In the genomic region with DNA sequence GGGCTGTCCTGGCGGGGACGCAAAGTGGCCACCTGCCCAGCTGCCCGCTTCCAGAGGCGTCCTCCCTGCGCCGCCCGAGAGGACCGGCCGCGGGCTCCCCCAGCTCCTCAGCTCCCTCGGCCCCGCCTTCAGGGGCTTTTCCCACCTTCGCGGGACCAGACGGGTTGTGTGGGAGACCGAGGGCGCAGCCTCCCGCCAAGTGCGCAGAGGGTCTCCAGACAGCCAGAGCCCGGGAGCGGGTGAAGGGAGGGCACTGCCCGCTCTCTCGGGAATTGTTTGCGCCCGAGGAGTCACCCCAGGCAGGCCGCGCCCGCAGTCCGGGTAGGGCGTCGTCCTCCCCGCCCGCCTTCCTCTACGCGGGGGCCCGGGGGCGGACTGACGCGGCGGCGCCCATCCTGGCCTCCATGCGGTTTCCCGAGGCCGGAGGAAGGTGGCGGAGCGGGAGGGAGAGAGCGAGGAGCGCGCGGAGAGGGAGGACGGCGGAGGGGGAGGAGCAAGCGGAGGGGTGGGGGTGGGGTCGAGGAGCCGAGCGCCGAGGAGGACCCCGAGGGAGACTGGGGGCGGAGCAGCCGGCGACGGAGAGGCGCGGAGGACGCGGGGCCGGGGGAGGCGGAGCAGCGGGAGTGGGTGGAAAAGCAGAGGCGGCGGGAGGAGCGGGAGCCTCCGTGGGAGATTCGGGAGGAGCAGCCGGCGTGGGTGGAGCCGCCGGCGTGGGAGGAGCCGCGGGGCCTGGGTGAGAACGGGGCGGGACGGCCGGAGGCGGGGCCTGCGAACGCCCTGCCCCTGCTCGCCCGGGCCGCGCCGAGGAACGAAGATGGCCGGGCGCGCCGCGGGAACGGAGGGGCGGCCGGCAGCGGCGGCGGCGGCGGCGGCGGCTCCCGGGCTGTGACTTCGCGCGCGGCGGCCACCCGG, we compare ENCODE assay signal across 8 cellular contexts. TPM values are rescaled to one million over a fixed set of nuclear protein-coding genes. Genes with fewer than 3 reads are reported as not detected.
DNase-seq lines count a peak whose midpoint lies in the region; ATAC-seq, FAIRE-seq and TF ChIP-seq lines count a peak whose summit lies in the region.

No MANE protein-coding gene starts in this region.

- no peaks in the 10 kb centered on the region for H3K9me3 Mint-ChIP-seq in CD8-positive, alpha-beta memory T cell
- no peaks in the 10 kb centered on the region for H3K9me3 Mint-ChIP-seq in natural killer cell treated with Interleukin-12 subunit alpha and Interleukin-12 subunit beta and Interleukin-15 and Interleukin-18, amount 100 ng/mL, for 72 hours
- H3K9me3 Mint-ChIP-seq in stimulated activated naive B cell treated with anti-CD40 and anti-IgM and Interleukin-4, amounts not matched to agents 10 μg/mL and 1 μg/mL and 100 μg/mL, for 72 hours = no peaks in the 10 kb centered on the region

- H3K4me3 Mint-ChIP-seq in CD8-positive, alpha-beta memory T cell = peak overlapping the region; percentile 24 to 88 (median 72)
- peak overlapping the region; percentile 47 for H3K4me3 Mint-ChIP-seq in natural killer cell treated with Interleukin-12 subunit alpha and Interleukin-12 subunit beta and Interleukin-15 and Interleukin-18, amount 100 ng/mL, for 72 hours
- H3K4me3 Mint-ChIP-seq in stimulated activated naive B cell treated with anti-CD40 and anti-IgM and Interleukin-4, amounts not matched to agents 10 μg/mL and 1 μg/mL and 100 μg/mL, for 72 hours = peak overlapping the region; percentile 78 to 81

- TF ChIP-seq CTCF in GM20000 (IDR thresholded peaks at IDR 0.05; ENCODE audit: extremely low read depth, missing control alignments) (no peak), fibroblast of pulmonary artery (IDR thresholded peaks at IDR 0.05; ENCODE audit: low read length, missing control alignments) (no peak)

- peaks cover 22 to 45% (median 35%) of the 10 kb centered on the region in 3 donors for H3K4me1 Mint-ChIP-seq in CD8-positive, alpha-beta memory T cell
- H3K4me1 Mint-ChIP-seq in natural killer cell treated with Interleukin-12 subunit alpha and Interleukin-12 subunit beta and Interleukin-15 and Interleukin-18, amount 100 ng/mL, for 72 hours (ENCODE audit: low read depth in 2 of 2) = peaks cover 30% of the 10 kb centered on the region in 2 donors
- peaks cover 28 to 52% of the 10 kb centered on the region in 2 donors for H3K4me1 Mint-ChIP-seq in stimulated activated naive B cell treated with anti-CD40 and anti-IgM and Interleukin-4, amounts not matched to agents 10 μg/mL and 1 μg/mL and 100 μg/mL, for 72 hours

- no peaks in the 10 kb centered on the region for H3K36me3 ChIP-seq in CD8-positive, alpha-beta memory T cell (ENCODE audit: insufficient read depth, low read length)

- no peak overlapping the region for H3K27ac ChIP-seq in CD8-positive, alpha-beta memory T cell (ENCODE audit: low read depth, low read length)

- peak; percentile 71 to 79 (median 76) for DNase-seq in CD8-positive, alpha-beta memory T cell
- DNase-seq in GM20000 (ENCODE audit: low spot score) (peak; percentile 92), HT1080 (ENCODE audit: low read depth) (peak; percentile 84), RCC 7860 (ENCODE audit: low spot score) (peak; percentile 74), fibroblast of pulmonary artery (ENCODE audit: low read depth) (peak; percentile 92)
- DNase-seq in activated T-helper 9 cell treated with anti-CD3 and anti-CD28 coated beads, Interleukin-2, amount 50 U/mL, for 16 hours (ENCODE audit: low read depth) = peak; percentile 69
- peak; percentile 85 for DNase-seq in natural killer cell treated with Interleukin-12 subunit alpha and Interleukin-12 subunit beta and Interleukin-15 and Interleukin-18, amount 100 ng/mL, for 72 hours (ENCODE audit: low spot score)
- peak; percentile 72 for DNase-seq in stimulated activated naive B cell treated with anti-CD40 and anti-IgM and Interleukin-4, amounts not matched to agents 10 μg/mL and 1 μg/mL and 100 μg/mL, for 72 hours

- peak overlapping the region; percentile 28 for H3K4me3 ChIP-seq in CD8-positive, alpha-beta memory T cell (ENCODE audit: low read length)
- peak overlapping the region; percentile 54 for H3K4me3 ChIP-seq in fibroblast of pulmonary artery (replicated peaks; ENCODE audit: low read depth, low read length)

- no peaks in the 10 kb centered on the region for H3K27me3 ChIP-seq in CD8-positive, alpha-beta memory T cell (ENCODE audit: insufficient read depth, low read length, poor library complexity, severe bottlenecking)

- H3K36me3 Mint-ChIP-seq in CD8-positive, alpha-beta memory T cell = peaks cover 0 to 1% (median 0%) of the 10 kb centered on the region in 3 donors
- peaks cover 4% of the 10 kb centered on the region for H3K36me3 Mint-ChIP-seq in natural killer cell treated with Interleukin-12 subunit alpha and Interleukin-12 subunit beta and Interleukin-15 and Interleukin-18, amount 100 ng/mL, for 72 hours
- peaks cover 12 to 14% of the 10 kb centered on the region in 2 donors for H3K36me3 Mint-ChIP-seq in stimulated activated naive B cell treated with anti-CD40 and anti-IgM and Interleukin-4, amounts not matched to agents 10 μg/mL and 1 μg/mL and 100 μg/mL, for 72 hours

- H3K27ac Mint-ChIP-seq in CD8-positive, alpha-beta memory T cell = peak overlapping the region in 2 of 8 donors; percentile 17 to 45
- H3K27ac Mint-ChIP-seq in natural killer cell treated with Interleukin-12 subunit alpha and Interleukin-12 subunit beta and Interleukin-15 and Interleukin-18, amount 100 ng/mL, for 72 hours = no peak overlapping the region
- H3K27ac Mint-ChIP-seq in stimulated activated naive B cell treated with anti-CD40 and anti-IgM and Interleukin-4, amounts not matched to agents 10 μg/mL and 1 μg/mL and 100 μg/mL, for 72 hours = peak overlapping the region; percentile 89

- POLR2A ChIA-PET in CD8-positive, alpha-beta memory T cell (lab: Charles Lee) = interaction anchor here (1.0 to 1.5 kb wide), 2 partner anchors 96 kb away, joined by 3 to 5 read pairs; no protein-coding TSS in a partner anchor

- ATAC-seq in natural killer cell treated with Interleukin-12 subunit alpha and Interleukin-12 subunit beta and Interleukin-15 and Interleukin-18, amount 100 ng/mL, for 72 hours = peak; percentile 93 to 95
- ATAC-seq in stimulated activated naive B cell treated with anti-CD40 and anti-IgM and Interleukin-4, amounts not matched to agents 10 μg/mL and 1 μg/mL and 100 μg/mL, for 72 hours (replicated peaks) = peak; percentile 76 to 77

- H3K9me3 ChIP-seq in CD8-positive, alpha-beta memory T cell (ENCODE audit: low read length) = no peaks in the 10 kb centered on the region

- peaks cover 0 to 8% of the 10 kb centered on the region in 2 donors for H3K27me3 Mint-ChIP-seq in CD8-positive, alpha-beta memory T cell
- H3K27me3 Mint-ChIP-seq in natural killer cell treated with Interleukin-12 subunit alpha and Interleukin-12 subunit beta and Interleukin-15 and Interleukin-18, amount 100 ng/mL, for 72 hours = peaks cover 0 to 12% of the 10 kb centered on the region in 2 donors
- H3K27me3 Mint-ChIP-seq in stimulated activated naive B cell treated with anti-CD40 and anti-IgM and Interleukin-4, amounts not matched to agents 10 μg/mL and 1 μg/mL and 100 μg/mL, for 72 hours = peaks cover 0 to 10% of the 10 kb centered on the region in 2 donors

- no peak for FAIRE-seq in RCC 7860 (lab: Jason Lieb, UNC)

- CTCF ChIA-PET in CD8-positive, alpha-beta memory T cell (lab: Charles Lee) = no interaction called here

- peaks cover 8% of the 10 kb centered on the region for H3K4me1 ChIP-seq in CD8-positive, alpha-beta memory T cell (ENCODE audit: insufficient read depth, low read length)

RNA-seq across cellular contexts. Expression of gene CLDN34, which starts 47.6 kb away (rescaled TPM):
- not detected for total RNA-seq in CD8-positive, alpha-beta memory T cell
- polyA plus RNA-seq in CD8-positive, alpha-beta memory T cell = not detected
- not detected in 2 replicates for total RNA-seq in HT1080 (2014; rRNA removed; shearing (Covaris generic))
- 0.30 TPM in 1 of 2 replicates, not detected in the other for polyA plus RNA-seq in HT1080 (2015; cell fraction: cytosol; rRNA removed)
- polyA plus RNA-seq in HT1080 (2015; cell fraction: nucleus; rRNA removed) = 0.51 TPM in 1 of 2 replicates, not detected in the other
- not detected for total RNA-seq in natural killer cell treated with Interleukin-12 subunit alpha and Interleukin-12 subunit beta and Interleukin-15 and Interleukin-18, amount 100 ng/mL, for 72 hours
